ENCODE assay signal across 12 cellular contexts in the genomic region with DNA sequence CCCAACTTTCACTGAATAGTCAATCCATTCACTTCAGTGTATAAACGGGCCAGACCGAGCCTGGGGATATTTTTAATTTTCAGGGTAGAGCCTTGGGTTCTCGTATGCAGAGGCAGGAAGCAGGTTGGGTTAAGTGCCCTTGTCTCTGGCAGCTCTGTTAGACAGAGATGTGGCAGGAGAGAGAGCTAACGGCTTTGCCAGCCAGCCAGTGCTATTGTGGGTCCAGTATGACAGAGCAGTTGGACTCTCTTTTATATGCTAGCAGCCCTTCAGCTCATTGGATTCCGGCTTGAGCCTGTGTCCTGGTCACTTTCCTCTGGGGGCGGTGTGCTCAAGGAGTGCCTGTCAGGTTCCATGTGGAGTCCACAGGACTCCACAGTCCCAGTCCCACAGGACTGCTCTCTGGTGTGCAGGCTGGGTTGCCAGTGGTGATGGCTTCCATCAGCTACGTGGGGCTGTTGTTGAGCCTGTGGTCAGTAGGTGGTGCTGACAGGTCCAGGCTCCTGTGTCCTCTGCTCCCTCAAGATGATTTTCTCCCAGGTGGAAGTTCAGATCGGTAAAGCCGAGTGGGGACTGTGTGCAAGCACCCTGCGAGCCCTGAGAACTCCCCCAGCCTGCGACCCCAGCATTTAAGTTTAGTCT. TPM values are rescaled to one million over a fixed set of nuclear protein-coding genes. Genes with fewer than 3 reads are reported as not detected.
A peak's percentile ranks its signal among the peaks of the same experiment; 100 is the strongest.
DNase-seq lines count a peak whose midpoint lies in the region; ATAC-seq, FAIRE-seq and TF ChIP-seq lines count a peak whose summit lies in the region.
"Had no signal": no experiment of that assay in that cellular context is flagged by ENCODE, and none has a peak within 500 bp of the region (broad histone marks: within the 10 kb centered on the region; RNA-seq: fewer than 3 reads in every experiment).

No MANE protein-coding gene starts in this region.

- no peaks in the 10 kb centered on the region for H3K9me2 ChIP-seq in PC-3 (replicated peaks; ENCODE audit: low read length)

- 0 out of 2 replicates have a peak, but pooled peaks cover 7% of the 10 kb centered on the region for H4K20me1 ChIP-seq in PC-3 (ENCODE audit: low read length)

- peaks cover 73% of the 10 kb centered on the region for H3K36me3 ChIP-seq in PC-3 (ENCODE audit: low read depth, low read length)
- H3K36me3 ChIP-seq in CD8-positive, alpha-beta T cell (ENCODE audit: insufficient read depth, low read length) = peaks cover 78% of the 10 kb centered on the region

- H3K27me3 ChIP-seq in PC-3 (ENCODE audit: low read length) = no peaks in the 10 kb centered on the region
- H3K27me3 ChIP-seq in CD8-positive, alpha-beta T cell (ENCODE audit: insufficient read depth, low read length) = no peaks in the 10 kb centered on the region

- H3F3A ChIP-seq in PC-3 (ENCODE audit: low read length, unreplicated experiment) = no peaks in the 10 kb centered on the region

- H3K27ac ChIP-seq in PC-3 (ENCODE audit: low read length) = no peak overlapping the region
- no peak overlapping the region for H3K27ac ChIP-seq in CD8-positive, alpha-beta T cell (ENCODE audit: low read depth, low read length)
- H3K27ac ChIP-seq: thoracic aorta had no signal

- peaks cover 19% of the 10 kb centered on the region for H3K4me1 Mint-ChIP-seq in neural crest cell
- peaks cover 41% of the 10 kb centered on the region for H3K4me1 Mint-ChIP-seq in CD8-positive, alpha-beta T cell (ENCODE audit: low read depth)

- peak; percentile 27; the same call in 1 of the 2 replicates for TF ChIP-seq POLR2A in GM12892 (IDR thresholded peaks at IDR 0.05; ENCODE audit: low read depth, low read length)

- no peak for DNase-seq in GM12892 (ENCODE audit: insufficient read length)
- DNase-seq in PC-3 = no peak
- no peak for DNase-seq in fibroblast of mammary gland (ENCODE audit: low read depth)
- no peak for DNase-seq in neural crest cell (ENCODE audit: low read depth, low spot score)
- no peak for DNase-seq in NCI-H2081 treated with DMSO at 0.1 percent for 48 hours (lab: John Stamatoyannopoulos, UW)
- DNase-seq in NCI-H524 treated with DMSO at 0.1 percent for 48 hours (lab: John Stamatoyannopoulos, UW) = no peak
- no peak for DNase-seq in UCSD-AML1 (lab: John Stamatoyannopoulos, UW; ENCODE audit: unreplicated experiment)
- no peak for DNase-seq in CD8-positive, alpha-beta T cell
- DNase-seq: effector CD8-positive, alpha-beta T cell; midbrain; NCI-H187 treated with DMSO at 0.1 percent for 48 hours had no signal

- no peaks in the 10 kb centered on the region for H3K27me3 Mint-ChIP-seq in neural crest cell (ENCODE audit: low read depth)
- no peaks in the 10 kb centered on the region for H3K27me3 Mint-ChIP-seq in CD8-positive, alpha-beta T cell (ENCODE audit: low read depth)

- peak; percentile 42 for TF ChIP-seq CTCF in PC-3 (conservative IDR thresholded peaks at IDR 0.05; ENCODE audit: low read depth, low read length)
- peak; percentile 23 for TF ChIP-seq CTCF in fibroblast of mammary gland (conservative IDR thresholded peaks at IDR 0.05; ENCODE audit: control insufficient read depth, insufficient read depth, low read depth, low read length)
- peak; percentile 26 for TF ChIP-seq CTCF in neural crest cell (conservative IDR thresholded peaks at IDR 0.05)
- no peak for TF ChIP-seq CTCF in CD8-positive, alpha-beta T cell (IDR thresholded peaks at IDR 0.05)

- peaks cover 18% of the 10 kb centered on the region for H3K4me1 ChIP-seq in PC-3 (ENCODE audit: insufficient read depth, low read length)
- H3K4me1 ChIP-seq in CD8-positive, alpha-beta T cell (ENCODE audit: insufficient read depth, low read length) = peaks cover 14% of the 10 kb centered on the region

- no peak overlapping the region for H2AFZ ChIP-seq in PC-3 (ENCODE audit: low read length)

- H3K9me3 ChIP-seq in PC-3 (ENCODE audit: low read length) = no peaks in the 10 kb centered on the region
- H3K9me3 ChIP-seq in CD8-positive, alpha-beta T cell (ENCODE audit: low read length) = no peaks in the 10 kb centered on the region
- H3K9me3 ChIP-seq: thoracic aorta had no signal

- FAIRE-seq in GM12892 (lab: Jason Lieb, UNC) = no peak

- POLR2A ChIA-PET in PC-3 (lab: Charles Lee; ENCODE audit: unreplicated experiment) = no interaction called here
- POLR2A ChIA-PET in CD8-positive, alpha-beta T cell (lab: Charles Lee) = interaction anchor here (1.1 kb wide), 2 partner anchors 14 to 19 kb away, joined by 3 to 5 read pairs; partner anchors contain the start of gene CLTA

- H3K9ac ChIP-seq in PC-3 (ENCODE audit: low read length) = no peak overlapping the region

- CTCF ChIA-PET in PC-3 (lab: Charles Lee) = no interaction called here
- CTCF ChIA-PET in CD8-positive, alpha-beta T cell (lab: Charles Lee) = interaction anchor here (0.9 kb wide), 1 partner anchor 9 kb away, joined by 3 read pairs; no protein-coding TSS in a partner anchor

- no peak overlapping the region for H3K4me3 Mint-ChIP-seq in neural crest cell
- H3K4me3 Mint-ChIP-seq in CD8-positive, alpha-beta T cell = no peak overlapping the region

- ATAC-seq in PC-3 = peak; percentile 60
- ATAC-seq in CD8-positive, alpha-beta T cell = no peak

- H3K4me2 ChIP-seq in PC-3 (ENCODE audit: low read length) = no peak overlapping the region

- H3K36me3 Mint-ChIP-seq in neural crest cell (ENCODE audit: low read depth) = peaks cover 20% of the 10 kb centered on the region
- H3K36me3 Mint-ChIP-seq in CD8-positive, alpha-beta T cell = peaks cover 96% of the 10 kb centered on the region

- no TSS peak for BruUV-seq in PC-3 (replicated peaks; lab: Mats Ljungman, UMichigan)

- intact Hi-C loops in PC-3 (cut with micrococcal nuclease) = no loop called here
- intact Hi-C loops in CD8-positive, alpha-beta T cell (cut with DNase I, micrococcal nuclease) = no loop called here

- H3K4me3 ChIP-seq in PC-3 (ENCODE audit: low read length) (no peak overlapping the region), fibroblast of mammary gland (ENCODE audit: control insufficient read depth, low read depth, low read length) (no peak overlapping the region)
- H3K4me3 ChIP-seq in CD8-positive, alpha-beta T cell (ENCODE audit: low read depth, low read length) = no peak overlapping the region
- H3K4me3 ChIP-seq: thoracic aorta had no signal

- no peaks in the 10 kb centered on the region for H3K9me3 Mint-ChIP-seq in neural crest cell
- H3K9me3 Mint-ChIP-seq in CD8-positive, alpha-beta T cell = no peaks in the 10 kb centered on the region

- H3K79me2 ChIP-seq in PC-3 (ENCODE audit: low read length) = peaks cover 30% of the 10 kb centered on the region

- H3K27ac Mint-ChIP-seq in neural crest cell (ENCODE audit: unreplicated experiment) = no peak overlapping the region
- H3K27ac Mint-ChIP-seq in CD8-positive, alpha-beta T cell = no peak overlapping the region

RNA-seq across cellular contexts. Expression of gene CLTA, which starts 14.3 kb away (rescaled TPM):
- polyA plus RNA-seq in GM12892 (2012; ENCODE audit: missing spikeins) = 157 TPM
- total RNA-seq in PC-3 (2014; rRNA removed) (259 and 266 TPM in 2 replicates), neural crest cell (222 and 224 TPM in 2 replicates)
- total RNA-seq in CD8-positive, alpha-beta T cell = 10 to 100 TPM; 39.1 to 39.6 TPM

RNA-seq across cellular contexts. Expression of gene CCIN, which starts 35.8 kb away (rescaled TPM):
- not detected for polyA plus RNA-seq in GM12892 (2012; ENCODE audit: missing spikeins)
- total RNA-seq in PC-3 (2014; rRNA removed) (0.22 and 0.46 TPM in 2 replicates), neural crest cell (not detected in 2 replicates)
- under 1 TPM; 0.16 to 0.56 TPM for total RNA-seq in CD8-positive, alpha-beta T cell

RNA-seq across cellular contexts. Expression of gene GNE, which starts 53.2 kb away (rescaled TPM):
- 7.4 TPM for polyA plus RNA-seq in GM12892 (2012; ENCODE audit: missing spikeins)
- total RNA-seq in PC-3 (2014; rRNA removed) = 10.2 and 10.9 TPM in 2 replicates
- 24.6 and 25.8 TPM in 2 replicates for total RNA-seq in neural crest cell
- total RNA-seq in CD8-positive, alpha-beta T cell = 10 to 100 TPM; 17.3 to 17.4 TPM
